21 cellular contexts compared by ENCODE assay signal in genomic region chr13:111629457-111629856, GRCh38.
A peak's percentile ranks its signal among the peaks of the same experiment; 100 is the strongest.
DNase-seq lines count a peak whose midpoint lies in the region; ATAC-seq and TF ChIP-seq lines count a peak whose summit lies in the region.
"Had no signal": no experiment of that assay in that cellular context is flagged by ENCODE, and none has a peak within 500 bp of the region (broad histone marks: within the 10 kb centered on the region; RNA-seq: fewer than 3 reads in every experiment).

No MANE protein-coding gene starts in this region.

- H4K20me1 ChIP-seq in neural cell (ENCODE audit: insufficient read depth): no peaks in the 10 kb centered on the region

- peaks cover 6% of the 10 kb centered on the region for H3K4me1 Mint-ChIP-seq in endodermal cell
- H3K4me1 Mint-ChIP-seq: B cell had no signal

- H3K4me1 ChIP-seq in endodermal cell (ENCODE audit: control insufficient read depth, insufficient read depth, low read length): no peaks in the 10 kb centered on the region
- H3K4me1 ChIP-seq in sigmoid colon: no peaks in the 10 kb centered on the region

- H3K27me3 Mint-ChIP-seq in endodermal cell (ENCODE audit: insufficient read depth): peaks cover 10% of the 10 kb centered on the region
- H3K27me3 Mint-ChIP-seq: B cell had no signal

- in situ Hi-C loops in GM13977 (cut with MboI; ENCODE audit: low pct_unique_long_range_greater_than_20kb, low sequenced_read_pairs, unreplicated experiment): no loop called here

- H3K9me3 ChIP-seq in endodermal cell (ENCODE audit: control insufficient read depth, low read length) (no peaks in the 10 kb centered on the region), neural cell (ENCODE audit: low read length) (no peaks in the 10 kb centered on the region), sigmoid colon (no peaks in the 10 kb centered on the region)
- H3K9me3 ChIP-seq: MG63 had no signal

- TF ChIP-seq RAD21 in neural cell (conservative IDR thresholded peaks at IDR 0.05): no peak

- no peak for DNase-seq in endodermal cell
- DNase-seq in sigmoid colon: peak; percentile 62
- no peak for DNase-seq in GM13977 (ENCODE audit: low spot score)
- DNase-seq: CD8-positive, alpha-beta T cell; DMS 273 treated with DMSO at 0.1 percent for 48 hours; GF-D8; H7; IMR-90; KG1; MG63; NCI-H1694; NCI-H2029 treated with DMSO at 0.1 percent for 48 hours; NCI-H446 treated with DMSO at 0.1 percent for 48 hours; SHP77 had no signal

- H3K9me2 ChIP-seq in neural cell (ENCODE audit: insufficient read depth, low read length): no peaks in the 10 kb centered on the region

- H3K27ac Mint-ChIP-seq in endodermal cell: no peak overlapping the region
- H3K27ac Mint-ChIP-seq: B cell; CD8-positive, alpha-beta T cell had no signal

- peaks cover 3% of the 10 kb centered on the region for H3F3A ChIP-seq in neural cell (ENCODE audit: insufficient read depth, low read length, poor library complexity, severe bottlenecking)

- no peak overlapping the region for H3K4me3 Mint-ChIP-seq in endodermal cell
- H3K4me3 Mint-ChIP-seq: B cell; CD8-positive, alpha-beta T cell had no signal

- TF ChIP-seq POLR2A in sigmoid colon (IDR thresholded peaks at IDR 0.05): no peak

- no peaks in the 10 kb centered on the region for H3K9me3 Mint-ChIP-seq in endodermal cell
- H3K9me3 Mint-ChIP-seq: CD8-positive, alpha-beta T cell had no signal

- TF ChIP-seq CTCF in endodermal cell (conservative IDR thresholded peaks at IDR 0.05): no peak
- no peak for TF ChIP-seq CTCF in neural cell (IDR thresholded peaks at IDR 0.05; ENCODE audit: poor library complexity, severe bottlenecking)
- TF ChIP-seq CTCF in sigmoid colon (IDR thresholded peaks at IDR 0.05): no peak
- TF ChIP-seq CTCF in GM13977 (IDR thresholded peaks at IDR 0.05; ENCODE audit: extremely low read depth, insufficient read depth, missing control alignments): no peak

- H3K4me3 ChIP-seq in endodermal cell (ENCODE audit: low read length): no peak overlapping the region
- H3K4me3 ChIP-seq in neural cell (ENCODE audit: low read length): peak overlapping the region; percentile 21
- H3K4me3 ChIP-seq in sigmoid colon: no peak overlapping the region
- H3K4me3 ChIP-seq: MG63 had no signal

- WGBS in endodermal cell (ENCODE audit: insufficient coverage in 1 of 2, insufficient read length in 1 of 2), 2 experiments: 91 to 97% methylated on average over 10 to 15 of the region's 15 CpGs
- 80 to 89% methylated on average over 15 of the region's 15 CpGs for WGBS in sigmoid colon, 2 donors

- peak overlapping the region; percentile 93 for H3K27ac ChIP-seq in cingulate gyrus (ENCODE audit: low read depth, low read length)
- peak overlapping the region; percentile 32 for H3K27ac ChIP-seq in endodermal cell (ENCODE audit: low read depth, low read length)
- H3K27ac ChIP-seq in neural cell (ENCODE audit: low read length): peak overlapping the region; percentile 88
- H3K27ac ChIP-seq in sigmoid colon: no peak overlapping the region
- H3K27ac ChIP-seq: C4-2B, RWPE1 had no signal

- intact Hi-C loops in sigmoid colon (cut with DNase I): no loop called here

- no peak overlapping the region for H3K4me2 ChIP-seq in neural cell (ENCODE audit: low read length)

- no peaks in the 10 kb centered on the region for H3K27me3 ChIP-seq in endodermal cell (ENCODE audit: control insufficient read depth, insufficient read depth, low read length, poor library complexity, severe bottlenecking)
- no peaks in the 10 kb centered on the region for H3K27me3 ChIP-seq in neural cell (ENCODE audit: insufficient read depth, low read depth, low read length)
- H3K27me3 ChIP-seq in sigmoid colon: peaks cover 0 to 11% (median 0%) of the 10 kb centered on the region in 3 donors
- H3K27me3 ChIP-seq: MG63 had no signal

- no peak overlapping the region for H3K9ac ChIP-seq in endodermal cell (ENCODE audit: extremely low read depth, low read length, poor library complexity, severe bottlenecking)
- peak overlapping the region; percentile 58 for H3K9ac ChIP-seq in neural cell (ENCODE audit: low read length)

- no peaks in the 10 kb centered on the region for H3K79me2 ChIP-seq in neural cell (replicated peaks; ENCODE audit: insufficient read depth, low read length)

- no peaks in the 10 kb centered on the region for H3K36me3 Mint-ChIP-seq in endodermal cell (ENCODE audit: low read depth)
- H3K36me3 Mint-ChIP-seq: CD8-positive, alpha-beta T cell had no signal

- H2AFZ ChIP-seq in neural cell (ENCODE audit: low read depth, low read length): no peak overlapping the region

- ATAC-seq in HG03460 (IDR thresholded peaks at IDR 0.05; ENCODE audit: unreplicated experiment) (no peak), HG02870 (IDR thresholded peaks at IDR 0.05; ENCODE audit: unreplicated experiment) (no peak)
- ATAC-seq: CD8-positive, alpha-beta T cell had no signal

- H3K36me3 ChIP-seq in endodermal cell (ENCODE audit: control insufficient read depth, insufficient read depth, low read length) (no peaks in the 10 kb centered on the region), neural cell (ENCODE audit: insufficient read depth, low read length) (no peaks in the 10 kb centered on the region), sigmoid colon (no peaks in the 10 kb centered on the region)
- H3K36me3 ChIP-seq: MG63 had no signal

- TF ChIP-seq EP300 in neural cell (conservative IDR thresholded peaks at IDR 0.05; ENCODE audit: poor library complexity, severe bottlenecking): no peak
- TF ChIP-seq EP300 in sigmoid colon (IDR thresholded peaks at IDR 0.05): no peak

TF ChIP-seq in neural cell, 6 proteins besides CTCF, POLR2A, EP300 and RAD21:
- no peak for TF ChIP-seq POLR2AphosphoS5 (IDR thresholded peaks at IDR 0.05)
- no peak for TF ChIP-seq TAF1 (IDR thresholded peaks at IDR 0.05; ENCODE audit: low read depth)
- no peak for TF ChIP-seq MXI1 (conservative IDR thresholded peaks at IDR 0.05; ENCODE audit: poor library complexity, severe bottlenecking)
- TF ChIP-seq, protein P1, sequence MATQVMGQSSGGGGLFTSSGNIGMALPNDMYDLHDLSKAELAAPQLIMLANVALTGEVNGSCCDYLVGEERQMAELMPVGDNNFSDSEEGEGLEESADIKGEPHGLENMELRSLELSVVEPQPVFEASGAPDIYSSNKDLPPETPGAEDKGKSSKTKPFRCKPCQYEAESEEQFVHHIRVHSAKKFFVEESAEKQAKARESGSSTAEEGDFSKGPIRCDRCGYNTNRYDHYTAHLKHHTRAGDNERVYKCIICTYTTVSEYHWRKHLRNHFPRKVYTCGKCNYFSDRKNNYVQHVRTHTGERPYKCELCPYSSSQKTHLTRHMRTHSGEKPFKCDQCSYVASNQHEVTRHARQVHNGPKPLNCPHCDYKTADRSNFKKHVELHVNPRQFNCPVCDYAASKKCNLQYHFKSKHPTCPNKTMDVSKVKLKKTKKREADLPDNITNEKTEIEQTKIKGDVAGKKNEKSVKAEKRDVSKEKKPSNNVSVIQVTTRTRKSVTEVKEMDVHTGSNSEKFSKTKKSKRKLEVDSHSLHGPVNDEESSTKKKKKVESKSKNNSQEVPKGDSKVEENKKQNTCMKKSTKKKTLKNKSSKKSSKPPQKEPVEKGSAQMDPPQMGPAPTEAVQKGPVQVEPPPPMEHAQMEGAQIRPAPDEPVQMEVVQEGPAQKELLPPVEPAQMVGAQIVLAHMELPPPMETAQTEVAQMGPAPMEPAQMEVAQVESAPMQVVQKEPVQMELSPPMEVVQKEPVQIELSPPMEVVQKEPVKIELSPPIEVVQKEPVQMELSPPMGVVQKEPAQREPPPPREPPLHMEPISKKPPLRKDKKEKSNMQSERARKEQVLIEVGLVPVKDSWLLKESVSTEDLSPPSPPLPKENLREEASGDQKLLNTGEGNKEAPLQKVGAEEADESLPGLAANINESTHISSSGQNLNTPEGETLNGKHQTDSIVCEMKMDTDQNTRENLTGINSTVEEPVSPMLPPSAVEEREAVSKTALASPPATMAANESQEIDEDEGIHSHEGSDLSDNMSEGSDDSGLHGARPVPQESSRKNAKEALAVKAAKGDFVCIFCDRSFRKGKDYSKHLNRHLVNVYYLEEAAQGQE (IDR thresholded peaks at IDR 0.05; ENCODE audit: borderline replicate concordance): no peak
- no peak for TF ChIP-seq EZH2 (IDR thresholded peaks at IDR 0.05; ENCODE audit: borderline replicate concordance, insufficient read depth, low read length, poor library complexity, severe bottlenecking)
- TF ChIP-seq SMC3 (conservative IDR thresholded peaks at IDR 0.05; ENCODE audit: poor library complexity): no peak

Comparison
In these comparisons a context has a peak if more than half of its experiments do, and no peak if none do; other contexts are left out.
1. H3K27ac ChIP-seq: peak in cingulate gyrus (single experiment), endodermal cell (single experiment) and neural cell (single experiment); none in sigmoid colon (0 of 4).